In the genomic region with DNA sequence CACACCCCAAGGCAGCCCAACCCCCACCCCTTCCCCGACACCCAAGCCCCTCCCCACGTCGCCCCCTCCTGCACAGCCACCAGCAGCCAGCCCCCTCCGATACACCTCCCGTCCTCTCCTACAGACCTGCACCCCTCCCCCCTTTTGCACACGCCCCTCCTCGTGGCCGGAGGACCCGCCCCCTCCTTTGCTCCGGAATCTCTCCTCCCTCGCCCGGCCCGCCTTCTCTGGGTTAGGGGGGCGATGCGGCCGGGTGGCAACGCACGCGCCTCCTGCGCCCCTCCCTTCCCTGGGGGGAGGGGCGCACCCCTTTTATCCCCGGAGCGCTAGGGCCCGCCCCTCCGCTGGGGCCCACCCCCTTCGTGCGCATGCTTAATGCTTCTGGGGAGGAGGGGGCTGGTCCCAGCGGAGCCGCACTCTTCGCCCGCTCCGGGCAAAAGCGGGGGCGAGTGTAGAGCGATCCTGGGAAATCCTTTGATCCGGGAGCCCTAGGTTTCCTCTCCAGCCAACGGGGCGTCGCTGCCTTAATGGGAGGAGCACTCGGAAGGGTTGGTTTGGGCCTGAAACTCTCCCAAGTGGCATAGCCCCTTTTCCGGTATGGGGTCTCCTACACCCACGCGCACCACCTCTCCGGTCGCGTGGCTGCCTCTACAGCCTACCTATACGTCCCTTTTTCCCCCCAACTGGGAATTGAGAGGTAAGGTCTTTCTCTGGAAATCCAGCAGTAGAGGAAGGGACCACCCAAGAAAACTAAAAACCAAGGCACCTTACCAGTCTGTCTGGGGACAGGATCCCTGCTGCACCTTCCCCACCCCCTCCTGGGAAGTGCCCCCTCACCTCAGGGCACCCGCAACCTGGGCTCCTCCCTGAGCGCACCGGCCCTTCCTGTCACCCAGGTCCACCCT, we compare ENCODE assay signal across 1 cellular context.
TF ChIP-seq lines count a peak whose summit lies in the region.

No MANE protein-coding gene starts in this region.

TF ChIP-seq in SK-N-SH, 30 proteins besides CTCF, POLR2A, EP300 and RAD21:
- TF ChIP-seq SIN3A (IDR thresholded peaks at IDR 0.05; ENCODE audit: borderline replicate concordance, low read depth, low read length) (no peak; the same call in 1 of the 2 replicates), MXI1 (IDR thresholded peaks at IDR 0.05; ENCODE audit: low read depth, low read length) (peak; percentile 81; the same call in 1 of the 2 replicates), TCF12 (IDR thresholded peaks at IDR 0.05) (peak; percentile 36), GABPA (IDR thresholded peaks at IDR 0.05; ENCODE audit: low read depth) (no peak), CHD2 (IDR thresholded peaks at IDR 0.05; ENCODE audit: low read length, partially characterized antibody) (peak; percentile 92), GATA2 (CRISPR knock-in tag; IDR thresholded peaks at IDR 0.05) (no peak), USF1 (IDR thresholded peaks at IDR 0.05; ENCODE audit: borderline replicate concordance, low read depth) (peak; percentile 8; the same call in 1 of the 2 replicates), TAF1 (IDR thresholded peaks at IDR 0.05; ENCODE audit: borderline replicate concordance, low read depth, low read length) (0 out of 2 replicates have a peak, but pooled peaks have one; percentile 15), RFX5 (IDR thresholded peaks at IDR 0.05; ENCODE audit: low read length) (peak; percentile 74), NRF1 (IDR thresholded peaks at IDR 0.05; ENCODE audit: low read depth, low read length) (peak; percentile 83), FOXM1 (IDR thresholded peaks at IDR 0.05; ENCODE audit: low read depth) (no peak), NFIC (IDR thresholded peaks at IDR 0.05; ENCODE audit: borderline replicate concordance) (no peak), FOXJ3 (CRISPR knock-in tag; IDR thresholded peaks at IDR 0.05) (0 out of 2 replicates have a peak, but pooled peaks have one; percentile 62)
- TF ChIP-seq, protein P1, sequence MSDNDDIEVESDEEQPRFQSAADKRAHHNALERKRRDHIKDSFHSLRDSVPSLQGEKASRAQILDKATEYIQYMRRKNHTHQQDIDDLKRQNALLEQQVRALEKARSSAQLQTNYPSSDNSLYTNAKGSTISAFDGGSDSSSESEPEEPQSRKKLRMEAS (IDR thresholded peaks at IDR 0.05; ENCODE audit: low read depth) = peak; percentile 86; the same call in 1 of the 2 replicates
- TF ChIP-seq, protein P2, sequence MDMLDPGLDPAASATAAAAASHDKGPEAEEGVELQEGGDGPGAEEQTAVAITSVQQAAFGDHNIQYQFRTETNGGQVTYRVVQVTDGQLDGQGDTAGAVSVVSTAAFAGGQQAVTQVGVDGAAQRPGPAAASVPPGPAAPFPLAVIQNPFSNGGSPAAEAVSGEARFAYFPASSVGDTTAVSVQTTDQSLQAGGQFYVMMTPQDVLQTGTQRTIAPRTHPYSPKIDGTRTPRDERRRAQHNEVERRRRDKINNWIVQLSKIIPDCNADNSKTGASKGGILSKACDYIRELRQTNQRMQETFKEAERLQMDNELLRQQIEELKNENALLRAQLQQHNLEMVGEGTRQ (IDR thresholded peaks at IDR 0.05; ENCODE audit: borderline replicate concordance, low read depth, low read length) = no peak
- TF ChIP-seq, protein P3, sequence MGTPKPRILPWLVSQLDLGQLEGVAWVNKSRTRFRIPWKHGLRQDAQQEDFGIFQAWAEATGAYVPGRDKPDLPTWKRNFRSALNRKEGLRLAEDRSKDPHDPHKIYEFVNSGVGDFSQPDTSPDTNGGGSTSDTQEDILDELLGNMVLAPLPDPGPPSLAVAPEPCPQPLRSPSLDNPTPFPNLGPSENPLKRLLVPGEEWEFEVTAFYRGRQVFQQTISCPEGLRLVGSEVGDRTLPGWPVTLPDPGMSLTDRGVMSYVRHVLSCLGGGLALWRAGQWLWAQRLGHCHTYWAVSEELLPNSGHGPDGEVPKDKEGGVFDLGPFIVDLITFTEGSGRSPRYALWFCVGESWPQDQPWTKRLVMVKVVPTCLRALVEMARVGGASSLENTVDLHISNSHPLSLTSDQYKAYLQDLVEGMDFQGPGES (IDR thresholded peaks at IDR 0.05; ENCODE audit: low read depth, low read length) = no peak
- TF ChIP-seq, protein P4, sequence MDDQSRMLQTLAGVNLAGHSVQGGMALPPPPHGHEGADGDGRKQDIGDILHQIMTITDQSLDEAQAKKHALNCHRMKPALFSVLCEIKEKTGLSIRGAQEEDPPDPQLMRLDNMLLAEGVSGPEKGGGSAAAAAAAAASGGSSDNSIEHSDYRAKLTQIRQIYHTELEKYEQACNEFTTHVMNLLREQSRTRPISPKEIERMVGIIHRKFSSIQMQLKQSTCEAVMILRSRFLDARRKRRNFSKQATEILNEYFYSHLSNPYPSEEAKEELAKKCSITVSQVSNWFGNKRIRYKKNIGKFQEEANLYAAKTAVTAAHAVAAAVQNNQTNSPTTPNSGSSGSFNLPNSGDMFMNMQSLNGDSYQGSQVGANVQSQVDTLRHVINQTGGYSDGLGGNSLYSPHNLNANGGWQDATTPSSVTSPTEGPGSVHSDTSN (IDR thresholded peaks at IDR 0.05) = 0 out of 2 replicates have a peak, but pooled peaks have one; percentile 2
